19 cellular contexts compared by ENCODE assay signal in the genomic region with DNA sequence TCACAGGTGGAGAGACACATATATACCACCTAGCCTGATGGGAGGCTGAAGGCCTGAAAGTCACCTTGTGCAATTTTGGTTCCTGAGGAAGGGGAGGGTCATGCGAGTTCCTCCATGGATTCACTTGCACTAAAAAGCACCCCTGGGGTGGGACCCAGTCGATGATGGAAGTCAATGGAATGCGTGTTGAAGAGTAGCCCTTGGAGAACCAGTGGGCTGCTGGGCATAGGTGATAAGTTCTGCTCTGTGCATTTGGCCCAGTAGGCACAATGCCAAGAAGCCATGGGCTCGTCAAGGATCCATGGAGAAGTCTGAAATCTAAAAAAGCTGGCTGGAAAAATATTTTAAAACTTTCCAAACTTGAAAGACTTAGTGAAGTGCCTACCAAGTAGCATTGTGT. TPM values are rescaled to one million over a fixed set of nuclear protein-coding genes. Genes with fewer than 3 reads are reported as not detected.
DNase-seq lines count a peak whose midpoint lies in the region; ATAC-seq, FAIRE-seq and TF ChIP-seq lines count a peak whose summit lies in the region.
"Had no signal": no experiment of that assay in that cellular context is flagged by ENCODE, and none has a peak within 500 bp of the region (broad histone marks: within the 10 kb centered on the region; RNA-seq: fewer than 3 reads in every experiment).

No MANE protein-coding gene starts in this region.

- BruUV-seq in K562 (replicated peaks; lab: Mats Ljungman, UMichigan) = no TSS peak

- no peaks in the 10 kb centered on the region for H3K9me1 ChIP-seq in K562 (ENCODE audit: control insufficient read depth, insufficient read depth, low read length)

- no peak overlapping the region for H3K4me2 ChIP-seq in K562 (ENCODE audit: insufficient read depth, low read length)
- no peak overlapping the region for H3K4me2 ChIP-seq in trophoblast cell (ENCODE audit: low read length)

- H3K79me1 ChIP-seq in trophoblast cell (ENCODE audit: low read length) = no peaks in the 10 kb centered on the region

- H3K27me3 ChIP-seq in K562 (ENCODE audit: control insufficient read depth in 2 of 2, insufficient read depth in 2 of 2, low read length in 2 of 2) = no peaks in the 10 kb centered on the region
- H3K27me3 ChIP-seq in trophoblast cell (ENCODE audit: insufficient read depth, low read length) = no peaks in the 10 kb centered on the region
- H3K27me3 ChIP-seq: BE2C had no signal

- no peak overlapping the region for H3K23ac ChIP-seq in trophoblast cell (ENCODE audit: low read length)

- H3K79me2 ChIP-seq in K562 (ENCODE audit: control insufficient read depth, insufficient read depth, low read length) (no peaks in the 10 kb centered on the region), trophoblast cell (ENCODE audit: control insufficient read depth, insufficient read depth, low read length, poor library complexity) (no peaks in the 10 kb centered on the region)

- H4K12ac ChIP-seq in trophoblast cell (ENCODE audit: low read depth, low read length) = no peak overlapping the region

- H3K14ac ChIP-seq in trophoblast cell (ENCODE audit: low read length) = no peak overlapping the region

- no peak overlapping the region for H4K8ac ChIP-seq in trophoblast cell (ENCODE audit: low read depth, low read length)

- TF ChIP-seq RAD21 in K562 (CRISPR knock-in tag; conservative IDR thresholded peaks at IDR 0.05 in 1 of 2, IDR thresholded peaks at IDR 0.05 in 1 of 2) = no peak

- POLR2A ChIA-PET in K562 (lab: Yijun Ruan, JAX) = no interaction called here

- TF ChIP-seq CTCF in C4-2B (conservative IDR thresholded peaks at IDR 0.05) (no peak), K562 (IDR thresholded peaks at IDR 0.05 in 2 of 3, conservative IDR thresholded peaks at IDR 0.05 in 1 of 3; ENCODE audit: insufficient read depth in 2 of 3, low read depth in 1 of 3, low read length in 3 of 3) (no peak)

- H3K27ac ChIP-seq in C4-2B = peak overlapping the region; percentile 25
- no peak overlapping the region for H3K27ac ChIP-seq in K562 (ENCODE audit: extremely low read depth, low read depth, low read length)
- no peak overlapping the region for H3K27ac ChIP-seq in trophoblast cell (ENCODE audit: low read depth, low read length)

- H4K20me1 ChIP-seq in K562 (replicated peaks; ENCODE audit: control insufficient read depth, insufficient read depth, low read length) = no peaks in the 10 kb centered on the region

- H3K9ac ChIP-seq in K562 (ENCODE audit: insufficient read depth in 1 of 2, low read depth in 2 of 2, low read length in 2 of 2) (no peak overlapping the region), trophoblast cell (ENCODE audit: low read length) (no peak overlapping the region)

- H3K4ac ChIP-seq in trophoblast cell (ENCODE audit: low read depth, low read length) = no peak overlapping the region

- no peak for ATAC-seq in K562
- ATAC-seq: HepG2 had no signal

- CTCF ChIA-PET in K562 (lab: Yijun Ruan, JAX; ENCODE audit: low intra/inter-chr PET ratio) = no interaction called here

- no peak for FAIRE-seq in K562 (lab: Jason Lieb, UNC)
- FAIRE-seq: A204.1, D721Med, G401.6, GM12891, GM19239, H1, HepG2 had no signal

- TF ChIP-seq POLR2A in K562 (conservative IDR thresholded peaks at IDR 0.05) = no peak

- H3K18ac ChIP-seq in trophoblast cell (ENCODE audit: low read length) = no peak overlapping the region

- no peak overlapping the region for H2BK12ac ChIP-seq in trophoblast cell (ENCODE audit: low read length)

- peaks cover 0 to 9% of the 10 kb centered on the region in 2 experiments; a peak in 4 of 5 replicates for H3K4me1 ChIP-seq in K562 (replicated peaks in 1 of 2; ENCODE audit: control insufficient read depth in 2 of 2, insufficient read depth in 2 of 2, low read length in 2 of 2)
- no peaks in the 10 kb centered on the region for H3K4me1 ChIP-seq in trophoblast cell (ENCODE audit: control insufficient read depth in 1 of 2, insufficient read depth in 2 of 2, low read length in 2 of 2)
- H3K4me1 ChIP-seq: Caco-2 had no signal

- TF ChIP-seq EP300 in K562 (IDR thresholded peaks at IDR 0.05; ENCODE audit: low read length) = no peak

- intact Hi-C loops in K562 (cut with micrococcal nuclease) = no loop called here

- no peak overlapping the region for H2AFZ ChIP-seq in K562 (ENCODE audit: low read depth, low read length)
- no peak overlapping the region for H2AFZ ChIP-seq in trophoblast cell (ENCODE audit: insufficient read depth, low read length, poor library complexity)

- no peak overlapping the region for H2AK5ac ChIP-seq in trophoblast cell (ENCODE audit: low read length)

- 7% methylated on average over 3 of the region's 4 CpGs for WGBS in K562 (ENCODE audit: insufficient coverage, low coverage, missing lambda C conversion rate)
- WGBS in trophoblast cell (ENCODE audit: extremely low coverage, insufficient coverage, insufficient read length) = no CpG with 5 or more reads among the region's 4 CpGs

- DNase-seq in K562 (ENCODE audit: extremely low read depth in 1 of 4, low spot score in 3 of 4) = no peak
- no peak for DNase-seq in trophoblast cell
- DNase-seq in cerebellar nuclear complex (lab: John Stamatoyannopoulos, UW) = no peak
- DNase-seq in T-helper 9 cell = no peak
- DNase-seq in amygdala (lab: John Stamatoyannopoulos, UW) = no peak
- DNase-seq: ACHN; BE2C; C1 segment of cervical spinal cord; CD4-positive, alpha-beta T cell; H9 had no signal

- H3K9me3 ChIP-seq in K562 (replicated peaks; ENCODE audit: control insufficient read depth, insufficient read depth, low read depth, low read length) (no peaks in the 10 kb centered on the region), trophoblast cell (ENCODE audit: insufficient read depth, low read depth, low read length) (no peaks in the 10 kb centered on the region)
- H3K9me3 ChIP-seq: BE2C had no signal

- no peak overlapping the region for H2BK5ac ChIP-seq in trophoblast cell (ENCODE audit: low read depth, low read length, poor library complexity)

- in situ Hi-C loops in K562 (cut with MboI) = no loop called here

- H3K4me3 ChIP-seq in K562 = no peak overlapping the region
- peak overlapping the region; percentile 29 for H3K4me3 ChIP-seq in trophoblast cell (ENCODE audit: low read depth, low read length)

- no peak overlapping the region for H4K91ac ChIP-seq in trophoblast cell (ENCODE audit: low read depth, low read length)

- H2BK120ac ChIP-seq in trophoblast cell (ENCODE audit: insufficient read depth, low read length, poor library complexity) = no peak overlapping the region

- H3K36me3 ChIP-seq in K562 (ENCODE audit: control insufficient read depth, insufficient read depth, low read length) (no peaks in the 10 kb centered on the region), trophoblast cell (ENCODE audit: control insufficient read depth in 1 of 2, insufficient read depth in 2 of 2, low read length in 2 of 2) (no peaks in the 10 kb centered on the region)
- H3K36me3 ChIP-seq: BE2C had no signal

TF ChIP-seq in K562, 482 proteins besides CTCF, POLR2A, EP300 and RAD21:
- TF ChIP-seq DIDO1 (tag; IDR thresholded peaks at IDR 0.05; ENCODE audit: low read depth) = no peak
- 0 out of 2 replicates have a peak, but pooled peaks have one; percentile 9 for TF ChIP-seq NFIC (IDR thresholded peaks at IDR 0.05)
TF ChIP-seq in K562: peak in this region for 1.

RNA-seq across cellular contexts. Expression of gene SCRT2, which starts 18.9 kb away (rescaled TPM):
- total RNA-seq in K562 (2011; cell fraction: chromatin; rRNA removed; ENCODE audit: low replicate concordance) = 0.18 and 0.37 TPM in 2 replicates
- total RNA-seq in K562 (2011; cell fraction: nucleolus; rRNA removed) = 0.26 and 0.50 TPM in 2 replicates
- 0.29 and 0.99 TPM in 2 replicates for total RNA-seq in K562 (2011; cell fraction: nucleoplasm; rRNA removed)
- total RNA-seq in K562 (2014; rRNA removed) (0.04 and 0.05 TPM in 2 replicates), K562 (2014; rRNA removed; fragmentation: Illumina TruSeq; extraction: Trizol) (0.04 TPM in 1 of 2 replicates, not detected in the other), K562 (2015; rRNA removed; fragmentation: Illumina TruSeq; extraction: Trizol) (0.07 and 0.19 TPM in 2 replicates), K562 (2021) (0.47 and 0.75 TPM in 2 replicates)
- polyA plus RNA-seq in K562 (2011; rRNA removed) (0.12 and 0.13 TPM in 2 replicates), K562 (2014; fragmentation: Illumina TruSeq; extraction: Trizol) (0.30 and 0.36 TPM in 2 replicates), K562 (2014; fragmentation: Nextera tagmentation; extraction: Ambion mirVana) (not detected), K562 (2014; rRNA removed) (0.19 and 0.34 TPM in 2 replicates)
- 0.10 and 0.63 TPM in 2 replicates for polyA plus RNA-seq in K562 (2011; cell fraction: cytosol; rRNA removed)
- 0.91 and 4.1 TPM in 2 replicates for polyA plus RNA-seq in K562 (2011; cell fraction: nucleus; rRNA removed)
- 0.19 and 0.48 TPM in 2 replicates for polyA plus RNA-seq in K562 (2012)
- polyA minus RNA-seq in K562 (2011; rRNA and poly(A)+ RNA removed) = 0.12 and 0.25 TPM in 2 replicates
- polyA minus RNA-seq in K562 (2011; cell fraction: cytosol; rRNA and poly(A)+ RNA removed) = 0.64 and 1.2 TPM in 2 replicates
- 0.44 and 2.2 TPM in 2 replicates for polyA minus RNA-seq in K562 (2011; cell fraction: nucleus; rRNA and poly(A)+ RNA removed)
- polyA plus RNA-seq in trophoblast cell (2013) = not detected in 2 replicates
- total RNA-seq: Caco-2; CD4-positive, alpha-beta T cell; H9; HepG2 had no signal
- polyA plus RNA-seq: HepG2 had no signal

RNA-seq across cellular contexts. Expression of gene SRXN1, which starts 41.5 kb away (rescaled TPM):
- 10.6 and 14.9 TPM in 2 replicates for total RNA-seq in K562 (2011; cell fraction: chromatin; rRNA removed; ENCODE audit: low replicate concordance)
- total RNA-seq in K562 (2011; cell fraction: nucleolus; rRNA removed) = 10.3 TPM in 2 replicates
- 13.3 and 13.4 TPM in 2 replicates for total RNA-seq in K562 (2011; cell fraction: nucleoplasm; rRNA removed)
- total RNA-seq in K562 (2014; rRNA removed) (21.6 and 26.7 TPM in 2 replicates), K562 (2014; rRNA removed; fragmentation: Illumina TruSeq; extraction: Trizol) (29.1 TPM in 2 replicates), K562 (2015; rRNA removed; fragmentation: Illumina TruSeq; extraction: Trizol) (20.2 and 20.6 TPM in 2 replicates), K562 (2021) (23.2 and 27.9 TPM in 2 replicates)
- polyA plus RNA-seq in K562 (2011; rRNA removed) (35.4 and 36.4 TPM in 2 replicates), K562 (2014; fragmentation: Illumina TruSeq; extraction: Trizol) (33.9 and 34.1 TPM in 2 replicates), K562 (2014; fragmentation: Nextera tagmentation; extraction: Ambion mirVana) (1 to 10 TPM; 6.8 to 8.4 TPM), K562 (2014; rRNA removed) (19.4 and 24.4 TPM in 2 replicates)
- polyA plus RNA-seq in K562 (2011; cell fraction: cytosol; rRNA removed) = 23.6 and 26.3 TPM in 2 replicates
- polyA plus RNA-seq in K562 (2011; cell fraction: nucleus; rRNA removed) = 10.0 and 12.8 TPM in 2 replicates
- 17.8 and 21.0 TPM in 2 replicates for polyA plus RNA-seq in K562 (2012)
- polyA minus RNA-seq in K562 (2011; rRNA and poly(A)+ RNA removed) = 29.0 and 30.3 TPM in 2 replicates
- 17.8 and 18.5 TPM in 2 replicates for polyA minus RNA-seq in K562 (2011; cell fraction: cytosol; rRNA and poly(A)+ RNA removed)
- polyA minus RNA-seq in K562 (2011; cell fraction: nucleus; rRNA and poly(A)+ RNA removed) = 4.0 and 6.7 TPM in 2 replicates
- polyA plus RNA-seq in trophoblast cell (2013) = 22.9 and 25.4 TPM in 2 replicates
